8 cellular contexts compared by ENCODE assay signal in the genomic region with DNA sequence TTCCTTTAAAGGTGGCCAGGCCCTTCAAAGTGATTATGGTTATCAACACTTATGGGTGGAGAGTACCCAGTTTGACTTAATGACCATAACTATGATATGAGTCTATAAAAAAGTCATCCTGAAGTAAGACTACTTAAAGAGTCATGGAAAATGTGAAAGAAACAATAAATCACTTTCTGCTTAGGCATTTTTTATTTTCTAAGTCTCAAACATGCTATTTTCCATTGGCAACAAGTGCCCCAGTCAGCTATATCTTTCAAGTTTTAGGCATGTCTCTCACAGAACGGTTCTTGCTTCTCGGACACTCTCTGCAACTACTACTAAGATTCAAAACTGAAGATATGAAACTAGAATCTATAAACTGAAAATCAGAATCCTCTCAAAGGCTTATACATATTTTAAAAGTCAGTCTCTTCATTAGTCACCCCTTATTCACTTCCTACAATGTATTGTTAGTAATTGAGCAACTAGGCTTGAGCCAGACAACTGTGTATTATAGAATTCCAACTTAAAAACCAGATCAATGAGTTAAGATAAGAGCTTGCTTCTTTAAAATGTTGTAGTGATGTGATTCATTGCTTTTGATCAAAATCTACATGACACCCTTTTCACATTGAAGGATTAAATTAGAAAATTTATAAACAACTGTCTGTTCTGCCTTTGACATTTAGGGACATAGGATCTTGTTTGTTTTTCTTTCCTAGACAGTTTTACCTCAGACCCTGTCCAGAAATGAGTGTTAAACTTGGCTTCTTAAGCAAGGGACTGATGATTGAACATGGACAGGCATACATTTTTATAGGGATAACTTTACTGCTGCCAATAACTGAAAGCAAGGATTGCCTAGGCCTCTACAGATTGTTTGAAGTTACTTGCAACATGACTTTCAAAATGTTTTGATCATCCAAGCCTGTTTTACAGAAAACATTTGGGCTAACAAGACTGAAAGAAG. TPM values are rescaled to one million over a fixed set of nuclear protein-coding genes. Genes with fewer than 3 reads are reported as not detected.
DNase-seq lines count a peak whose midpoint lies in the region; ATAC-seq and TF ChIP-seq lines count a peak whose summit lies in the region.

No MANE protein-coding gene starts in this region.

- intact Hi-C loops in breast epithelium (cut with DNase I; ENCODE audit: low total_unique reads) = loop anchor here (5.0 to 10.0 kb wide), 2 partner anchors 455 to 1113 kb away; no protein-coding TSS in a partner anchor
- intact Hi-C loops in sigmoid colon (cut with DNase I) = loop anchor here (5.0 to 10.0 kb wide), 7 partner anchors 53 to 1118 kb away; no protein-coding TSS in a partner anchor
- intact Hi-C loops in lower leg skin (cut with DNase I; ENCODE audit: low total_unique reads) = no loop called here

- H3K27me3 ChIP-seq in breast epithelium (no peaks in the 10 kb centered on the region), sigmoid colon (no peaks in the 10 kb centered on the region)

- H3K9me3 ChIP-seq in breast epithelium (no peaks in the 10 kb centered on the region), sigmoid colon (no peaks in the 10 kb centered on the region)

- H3K36me3 ChIP-seq in breast epithelium (no peaks in the 10 kb centered on the region), sigmoid colon (peaks cover 6 to 45% (median 14%) of the 10 kb centered on the region in 4 donors)

- H3K27ac ChIP-seq in breast epithelium (peak overlapping the region; percentile 20 to 23), sigmoid colon (peak overlapping the region; percentile 94 to 97 (median 95))

- H3K4me3 ChIP-seq in breast epithelium (peak overlapping the region; percentile 70 to 99 (median 95)), sigmoid colon (peak overlapping the region; percentile 76 to 95 (median 87)), lower leg skin (ENCODE audit: low read depth, poor library complexity, severe bottlenecking) (no peak overlapping the region)

- H3K4me1 ChIP-seq in breast epithelium (no peaks in the 10 kb centered on the region), sigmoid colon (peaks cover 0 to 76% (median 60%) of the 10 kb centered on the region in 4 donors)

- TF ChIP-seq CTCF in breast epithelium (IDR thresholded peaks at IDR 0.05) = no peak
- no peak for TF ChIP-seq CTCF in sigmoid colon (IDR thresholded peaks at IDR 0.05)
- TF ChIP-seq CTCF in lower leg skin (IDR thresholded peaks at IDR 0.05) = no peak

- 71 to 82% methylated on average over 2 of the region's 2 CpGs for WGBS in sigmoid colon, 2 donors
- WGBS in lower leg skin, 2 donors = 73 to 75% methylated on average over 2 of the region's 2 CpGs

- no peak for TF ChIP-seq EP300 in sigmoid colon (IDR thresholded peaks at IDR 0.05)

- ATAC-seq in GM18861 (IDR thresholded peaks at IDR 0.05; ENCODE audit: unreplicated experiment) (peak; percentile 40), HG03095 (IDR thresholded peaks at IDR 0.05; ENCODE audit: unreplicated experiment) (peak; percentile 29), HG02840 (IDR thresholded peaks at IDR 0.05; ENCODE audit: low FRiP score, unreplicated experiment) (no peak)

- DNase-seq in breast epithelium (ENCODE audit: low spot score in 2 of 2) (no peak), sigmoid colon (no peak), AG08395 (ENCODE audit: low spot score) (no peak), COLO829 (ENCODE audit: low spot score) (no peak), lower leg skin (ENCODE audit: low spot score in 2 of 2) (no peak)

- no peak for TF ChIP-seq POLR2A in breast epithelium (IDR thresholded peaks at IDR 0.05)
- TF ChIP-seq POLR2A in sigmoid colon (IDR thresholded peaks at IDR 0.05) = no peak
- no peak for TF ChIP-seq POLR2A in lower leg skin (IDR thresholded peaks at IDR 0.05)

RNA-seq across cellular contexts. Expression of a gene that starts 2.9 kb away (rescaled TPM):
- total RNA-seq in breast epithelium = 100 to 1,000 TPM in 1 of 3 donors, 10 to 100 TPM in 2; 55.1 to 229 (median 77.4) TPM
- 100 to 1,000 TPM; 170 to 237 (median 212) TPM for total RNA-seq in sigmoid colon
- polyA plus RNA-seq in sigmoid colon = 10 to 100 TPM; 11.4 to 28.5 (median 13.4) TPM
- 10 to 100 TPM; 14.4 to 25.2 (median 19.6) TPM for total RNA-seq in lower leg skin
